ENCODE assay signal across 8 cellular contexts in the genomic region with DNA sequence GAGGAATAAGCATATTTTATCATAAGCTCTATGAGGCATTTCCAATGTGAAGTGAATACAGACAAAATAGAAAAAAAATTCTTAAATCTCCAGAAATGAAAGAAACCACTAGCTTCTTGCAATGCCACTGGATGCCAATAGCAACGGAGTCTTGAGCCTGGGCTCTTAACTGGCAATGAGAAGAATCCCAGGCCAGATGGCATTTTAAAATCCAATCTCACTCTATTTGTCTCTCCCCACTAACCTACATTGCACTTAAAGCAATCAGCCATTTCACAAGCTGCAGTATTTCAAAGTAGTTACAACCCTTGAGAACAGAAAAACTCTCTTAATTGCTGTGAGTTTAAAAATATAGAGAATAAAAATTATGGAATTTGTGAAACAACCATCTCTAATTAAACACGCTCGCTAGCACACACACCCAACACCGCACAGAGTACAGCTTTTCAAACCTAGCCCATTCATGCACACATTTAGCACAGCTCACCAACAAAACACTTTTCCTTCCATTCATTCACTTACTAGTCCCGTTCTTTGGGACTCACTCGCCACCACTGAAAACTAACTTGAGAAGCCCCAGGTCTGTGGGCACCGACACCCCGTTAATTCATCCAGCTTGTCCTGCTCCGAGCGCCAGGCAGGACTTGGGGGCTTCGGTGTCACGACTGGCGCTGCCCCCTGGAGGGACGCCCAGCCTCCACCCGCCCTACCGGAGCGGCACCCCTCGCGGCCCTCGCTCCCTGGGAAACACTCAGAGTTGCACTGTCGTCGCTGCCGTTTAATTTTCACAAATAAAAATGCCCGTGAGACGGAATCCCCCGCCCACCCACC. TPM values are rescaled to one million over a fixed set of nuclear protein-coding genes. Genes with fewer than 3 reads are reported as not detected.
DNase-seq lines count a peak whose midpoint lies in the region; ATAC-seq and TF ChIP-seq lines count a peak whose summit lies in the region.

No MANE protein-coding gene starts in this region.

- no peak overlapping the region for H4K5ac ChIP-seq in IMR-90 (ENCODE audit: low read depth, low read length)

- H2AK9ac ChIP-seq in IMR-90 (replicated peaks; ENCODE audit: low read depth, low read length, poor library complexity): peak overlapping the region; percentile 90

- no peaks in the 10 kb centered on the region for H3K36me3 ChIP-seq in IMR-90 (ENCODE audit: control insufficient read depth, insufficient read depth, low read length)
- no peaks in the 10 kb centered on the region for H3K36me3 ChIP-seq in skeletal muscle tissue (ENCODE audit: control insufficient read depth in 3 of 3, insufficient read depth in 3 of 3, low read length in 3 of 3)

- dilution Hi-C loops in IMR-90 (cut with HindIII; ENCODE audit: low sequenced_read_pairs, unreplicated experiment): no loop called here

- H4K91ac ChIP-seq in IMR-90 (ENCODE audit: insufficient read depth, low read depth, low read length): peak overlapping the region; percentile 49; the same call in 1 of the 2 replicates

- peak overlapping the region; percentile 85 for H3K4me2 ChIP-seq in IMR-90 (ENCODE audit: low read depth, low read length)

- 2% methylated on average over 11 of the region's 26 CpGs; no CpG with 5 or more reads in 1 of the 2 experiments for WGBS in IMR-90 (ENCODE audit: extremely low coverage in 2 of 2, insufficient read length in 1 of 2), 2 experiments

- peaks cover 7% of the 10 kb centered on the region for H3K4me1 ChIP-seq in IMR-90 (ENCODE audit: control insufficient read depth, insufficient read depth, low read length)
- peaks cover 9 to 15% (median 10%) of the 10 kb centered on the region in 3 donors for H3K4me1 ChIP-seq in skeletal muscle tissue (ENCODE audit: control insufficient read depth in 3 of 3, insufficient read depth in 3 of 3, low read length in 3 of 3)

- H2BK120ac ChIP-seq in IMR-90 (ENCODE audit: low read depth, low read length): peak overlapping the region; percentile 77; the same call in 1 of the 2 replicates

- peaks cover 7% of the 10 kb centered on the region; the same call in 1 of the 2 replicates for H4K20me1 ChIP-seq in IMR-90 (ENCODE audit: insufficient read depth, low read length)

- no peak for TF ChIP-seq CTCF in IMR-90 (conservative IDR thresholded peaks at IDR 0.05; ENCODE audit: low read depth, low read length)

- in situ Hi-C loops in IMR-90 (cut with MboI; ENCODE audit: low sequenced_read_pairs): loop anchor here (10.0 kb wide), 1 partner anchor 111 kb away; no protein-coding TSS in a partner anchor

- H3K9ac ChIP-seq in IMR-90 (ENCODE audit: low read depth, low read length) (peak overlapping the region; percentile 81), skeletal muscle tissue (ENCODE audit: low read depth in 1 of 3, low read length in 3 of 3) (peak overlapping the region; percentile 75 to 83 (median 75))

- intact Hi-C loops in IMR-90 (cut with micrococcal nuclease): loop anchor here (2.0 to 5.0 kb wide), 4 partner anchors 67 to 155 kb away; no protein-coding TSS in a partner anchor

- POLR2A ChIA-PET in IMR-90 (lab: Charles Lee; ENCODE audit: unreplicated experiment): interaction anchor here (0.6 to 1.3 kb wide), 4 partner anchors 114 to 231 kb away, joined by 3 to 8 read pairs (median 4); a partner anchor contains a TSS

- H4K8ac ChIP-seq in IMR-90 (ENCODE audit: low read depth in 2 of 2, low read length in 2 of 2): peak overlapping the region; percentile 33; a peak in 2 of 4 replicates

- H3K18ac ChIP-seq in IMR-90 (ENCODE audit: low read depth, low read length): peak overlapping the region; percentile 35

- ATAC-seq in IMR-90 (ENCODE audit: low read depth): peak; percentile 4

- peak overlapping the region; percentile 54 for H3K14ac ChIP-seq in IMR-90 (replicated peaks; ENCODE audit: low read depth, low read length)

- BruUV-seq in IMR-90 (replicated peaks; lab: Mats Ljungman, UMichigan): no TSS peak

- peaks cover 9% of the 10 kb centered on the region for H3K9me1 ChIP-seq in IMR-90 (ENCODE audit: insufficient read depth, low read length)

- TF ChIP-seq RAD21 in IMR-90 (IDR thresholded peaks at IDR 0.05; ENCODE audit: low read length): no peak

- CTCF ChIA-PET in IMR-90 (lab: Yijun Ruan, JAX): interaction anchor here (0.8 to 1.6 kb wide), 5 partner anchors 49 to 134 kb away, joined by 3 to 5 read pairs (median 3); no protein-coding TSS in a partner anchor

- no peak overlapping the region; the same call in 2 of the 3 replicates for H2BK15ac ChIP-seq in IMR-90 (ENCODE audit: low read depth, low read length)

- H3K9me3 ChIP-seq in IMR-90 (ENCODE audit: control insufficient read depth, insufficient read depth, low read length) (no peaks in the 10 kb centered on the region), skeletal muscle tissue (ENCODE audit: control insufficient read depth in 3 of 3, low read length in 3 of 3) (no peaks in the 10 kb centered on the region)

- peak overlapping the region; percentile 72 for H3K23ac ChIP-seq in IMR-90 (ENCODE audit: low read depth, low read length)

- H2BK20ac ChIP-seq in IMR-90 (ENCODE audit: low read depth, low read length): 0 out of 2 replicates have a peak overlapping the region, but pooled peaks have one; percentile 1

- H3K4me3 ChIP-seq in IMR-90 (ENCODE audit: insufficient read depth, low read depth, low read length): peak overlapping the region; percentile 95
- peak overlapping the region; percentile 77 for H3K4me3 ChIP-seq in iPS-11a (ENCODE audit: low read depth, low read length)
- H3K4me3 ChIP-seq in skeletal muscle tissue (ENCODE audit: low read length in 3 of 3): peak overlapping the region; percentile 79 to 90 (median 87)

- peak overlapping the region; percentile 11; the same call in 1 of the 2 replicates for H2AK5ac ChIP-seq in IMR-90 (ENCODE audit: low read depth, low read length)

- H3K27me3 ChIP-seq in IMR-90 (ENCODE audit: control insufficient read depth, insufficient read depth, low read length) (no peaks in the 10 kb centered on the region), skeletal muscle tissue (ENCODE audit: control insufficient read depth in 3 of 3, insufficient read depth in 3 of 3, low read length in 3 of 3) (no peaks in the 10 kb centered on the region)

- peak overlapping the region; percentile 89 for H2BK5ac ChIP-seq in IMR-90 (ENCODE audit: low read depth, low read length, poor library complexity, severe bottlenecking)

- TF ChIP-seq POLR2A in IMR-90 (IDR thresholded peaks at IDR 0.05; ENCODE audit: low read depth, low read length): no peak

- peak overlapping the region; percentile 95 for H2AFZ ChIP-seq in IMR-90 (replicated peaks; ENCODE audit: low read length, poor library complexity)

- H3K27ac ChIP-seq in IMR-90 (ENCODE audit: insufficient read depth, low read length) (peak overlapping the region; percentile 92), skeletal muscle tissue (ENCODE audit: low read depth, low read length) (peak overlapping the region; percentile 50)

- H3K56ac ChIP-seq in IMR-90 (ENCODE audit: extremely low read depth, insufficient read depth, low read length): peak overlapping the region; percentile 27

- DNase-seq in Daoy (ENCODE audit: low read depth) (peak; percentile 43), IMR-90 (no peak), amniotic epithelial cell (ENCODE audit: low read depth) (peak; percentile 27), NCI-H2081 treated with DMSO at 0.1 percent for 48 hours (lab: John Stamatoyannopoulos, UW) (no peak), UCSD-AML1 (lab: John Stamatoyannopoulos, UW; ENCODE audit: unreplicated experiment) (no peak)
- DNase-seq in effector CD8-positive, alpha-beta T cell (lab: John Stamatoyannopoulos, UW): no peak

- H3K79me1 ChIP-seq in IMR-90 (ENCODE audit: low read depth in 1 of 2, low read length in 2 of 2): peaks cover 29 to 73% of the 10 kb centered on the region in 2 experiments

- H3K4ac ChIP-seq in IMR-90 (ENCODE audit: low read depth, low read length): peak overlapping the region; percentile 49

TF ChIP-seq in IMR-90, 13 proteins besides CTCF, POLR2A, EP300 and RAD21:
- TF ChIP-seq, protein P1, sequence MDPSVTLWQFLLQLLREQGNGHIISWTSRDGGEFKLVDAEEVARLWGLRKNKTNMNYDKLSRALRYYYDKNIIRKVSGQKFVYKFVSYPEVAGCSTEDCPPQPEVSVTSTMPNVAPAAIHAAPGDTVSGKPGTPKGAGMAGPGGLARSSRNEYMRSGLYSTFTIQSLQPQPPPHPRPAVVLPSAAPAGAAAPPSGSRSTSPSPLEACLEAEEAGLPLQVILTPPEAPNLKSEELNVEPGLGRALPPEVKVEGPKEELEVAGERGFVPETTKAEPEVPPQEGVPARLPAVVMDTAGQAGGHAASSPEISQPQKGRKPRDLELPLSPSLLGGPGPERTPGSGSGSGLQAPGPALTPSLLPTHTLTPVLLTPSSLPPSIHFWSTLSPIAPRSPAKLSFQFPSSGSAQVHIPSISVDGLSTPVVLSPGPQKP (IDR thresholded peaks at IDR 0.05; ENCODE audit: borderline replicate concordance, low read depth, low read length): no peak
- no peak for TF ChIP-seq CEBPB (IDR thresholded peaks at IDR 0.05; ENCODE audit: low read depth, low read length)
- no peak for TF ChIP-seq MXI1 (IDR thresholded peaks at IDR 0.05; ENCODE audit: borderline replicate concordance, low read depth, low read length)
- no peak for TF ChIP-seq MAFK (IDR thresholded peaks at IDR 0.05; ENCODE audit: low read depth, low read length)
- no peak for TF ChIP-seq RFX5 (IDR thresholded peaks at IDR 0.05; ENCODE audit: low read depth, low read length)
- no peak for TF ChIP-seq CHD1 (IDR thresholded peaks at IDR 0.05; ENCODE audit: low read depth, low read length)
- TF ChIP-seq SMC3 (IDR thresholded peaks at IDR 0.05; ENCODE audit: low read depth, low read length): no peak
TF ChIP-seq in IMR-90: peak in this region for 0.

RNA-seq across cellular contexts. Expression of a gene that starts 1.1 kb away (rescaled TPM):
- total RNA-seq in Daoy (2014; rRNA removed; shearing (Covaris generic)): 56.3 and 63.0 TPM in 2 replicates
- total RNA-seq in IMR-90 (2012; rRNA removed): 94.5 and 108 TPM in 2 replicates
- 78.0 and 89.0 TPM in 2 replicates for polyA plus RNA-seq in IMR-90 (2012; rRNA removed)
- 18.8 and 40.9 TPM in 2 replicates for polyA plus RNA-seq in IMR-90 (2012; cell fraction: cytosol; rRNA removed)
- 9.2 and 40.9 TPM in 2 replicates for polyA plus RNA-seq in IMR-90 (2012; cell fraction: nucleus; rRNA removed; ENCODE audit: low replicate concordance)
- 12.0 TPM for total RNA-seq in skeletal muscle tissue

Comparison
In these comparisons a context has a peak if more than half of its experiments do, and no peak if none do; other contexts are left out.
1. DNase-seq: peak in Daoy (single experiment) and amniotic epithelial cell (single experiment); none in IMR-90 (single experiment), NCI-H2081 treated with DMSO at 0.1 percent for 48 hours (single experiment), effector CD8-positive, alpha-beta T cell (single experiment) and UCSD-AML1 (single experiment).
2. Peak in every context shown above with its lines, with median percentiles within 50 percentile points of each other: H3K4me3 ChIP-seq.